In genomic region chr12:71636704-71637115, GRCh38 we compare ENCODE assay signal across 8 cellular contexts. TPM values are rescaled to one million over a fixed set of nuclear protein-coding genes. Genes with fewer than 3 reads are reported as not detected.
A peak's percentile ranks its signal among the peaks of the same experiment; 100 is the strongest.
DNase-seq lines count a peak whose midpoint lies in the region; ATAC-seq and TF ChIP-seq lines count a peak whose summit lies in the region.

No MANE protein-coding gene starts in this region.

- H4K20me1 ChIP-seq in MM.1S (ENCODE audit: insufficient read depth, low read length): no peaks in the 10 kb centered on the region; the same call in 1 of the 2 replicates

- no peak overlapping the region for H3K9ac ChIP-seq in MM.1S (ENCODE audit: low read length)
- no peak overlapping the region for H3K9ac ChIP-seq in colonic mucosa (ENCODE audit: low read depth in 2 of 2, low read length in 2 of 2)

- H3K27me3 ChIP-seq in MM.1S (replicated peaks; ENCODE audit: insufficient read depth, low read length): no peaks in the 10 kb centered on the region
- H3K27me3 ChIP-seq in colonic mucosa: no peaks in the 10 kb centered on the region

- peaks cover 14% of the 10 kb centered on the region; the same call in 1 of the 2 replicates for H3K79me2 ChIP-seq in MM.1S (ENCODE audit: low read length)

- WGBS in lower leg skin, 2 donors: 25 to 35% methylated on average over 3 of the region's 3 CpGs

- TF ChIP-seq CTCF in MM.1S (IDR thresholded peaks at IDR 0.05; ENCODE audit: low read length) (peak; percentile 74), colonic mucosa (IDR thresholded peaks at IDR 0.05) (peak; percentile 55), lower leg skin (IDR thresholded peaks at IDR 0.05) (no peak)

- no peaks in the 10 kb centered on the region for H3K9me2 ChIP-seq in MM.1S (replicated peaks; ENCODE audit: insufficient read depth, low read length)

- no peak overlapping the region for H3K27ac ChIP-seq in MM.1S (ENCODE audit: low read length)
- H3K27ac ChIP-seq in colonic mucosa: no peak overlapping the region

- H3K4me3 ChIP-seq in MM.1S (ENCODE audit: low read length) (no peak overlapping the region), colonic mucosa (no peak overlapping the region), lower leg skin (ENCODE audit: low read depth, poor library complexity, severe bottlenecking) (no peak overlapping the region)

- no peak overlapping the region for H3K4me2 ChIP-seq in MM.1S (ENCODE audit: low read depth, low read length)

- no peak overlapping the region for H2AFZ ChIP-seq in MM.1S (ENCODE audit: low read length)

- H3F3A ChIP-seq in MM.1S (ENCODE audit: insufficient read depth, low read length): peaks cover 3% of the 10 kb centered on the region; the same call in 1 of the 2 replicates

- peak; percentile 2 for DNase-seq in DMS 273 treated with DMSO at 0.1 percent for 48 hours (lab: John Stamatoyannopoulos, UW)
- DNase-seq in MM.1S: peak; percentile 76
- peak; percentile 51 for DNase-seq in RPMI7951 (ENCODE audit: low read depth)
- DNase-seq in colonic mucosa: no peak
- DNase-seq in medulla oblongata (ENCODE audit: extremely low spot score): peak; percentile 83
- DNase-seq in lower leg skin (ENCODE audit: low spot score in 2 of 2): no peak

- H3K4me1 ChIP-seq in MM.1S (ENCODE audit: low read length) (no peaks in the 10 kb centered on the region), colonic mucosa (no peaks in the 10 kb centered on the region)

- H3K9me3 ChIP-seq in MM.1S (replicated peaks; ENCODE audit: insufficient read depth, low read length): no peaks in the 10 kb centered on the region
- H3K9me3 ChIP-seq in colonic mucosa: no peaks in the 10 kb centered on the region

- no peak for TF ChIP-seq POLR2A in lower leg skin (IDR thresholded peaks at IDR 0.05)

- peak; percentile 55 for ATAC-seq in GM19397 (IDR thresholded peaks at IDR 0.05; ENCODE audit: unreplicated experiment)
- ATAC-seq in HG03571 (IDR thresholded peaks at IDR 0.05; ENCODE audit: unreplicated experiment): no peak

- H3K36me3 ChIP-seq in MM.1S (replicated peaks; ENCODE audit: insufficient read depth, low read length) (peaks cover 25% of the 10 kb centered on the region), colonic mucosa (peaks cover 19% of the 10 kb centered on the region)

- intact Hi-C loops in colonic mucosa (cut with DNase I) (loop anchor here (10.0 kb wide), 1 partner anchor 222 kb away; no protein-coding TSS in a partner anchor), lower leg skin (cut with DNase I; ENCODE audit: low total_unique reads) (loop anchor here (10.0 kb wide), 1 partner anchor 212 kb away; no protein-coding TSS in a partner anchor)

RNA-seq across cellular contexts. Expression of gene ZFC3H1, which starts 26.9 kb away (rescaled TPM):
- 7.7 and 12.0 TPM in 2 replicates for total RNA-seq in RPMI7951 (2014; rRNA removed; shearing (Covaris generic))
- total RNA-seq in colonic mucosa: 10 to 100 TPM; 37.8 to 38.8 TPM
- total RNA-seq in lower leg skin: 10 to 100 TPM; 47.1 to 80.1 (median 52.6) TPM

RNA-seq across cellular contexts. Expression of gene THAP2, which starts 27.4 kb away (rescaled TPM):
- 5.1 and 7.1 TPM in 2 replicates for total RNA-seq in RPMI7951 (2014; rRNA removed; shearing (Covaris generic))
- total RNA-seq in colonic mucosa (1 to 10 TPM; 3.8 to 6.0 TPM), lower leg skin (1 to 10 TPM; 2.6 to 3.2 (median 3.0) TPM)

RNA-seq across cellular contexts. Expression of gene TMEM19, which starts 49.2 kb away (rescaled TPM):
- total RNA-seq in RPMI7951 (2014; rRNA removed; shearing (Covaris generic)): 40.2 and 49.7 TPM in 2 replicates
- total RNA-seq in colonic mucosa (10 to 100 TPM; 37.7 to 39.2 TPM), lower leg skin (10 to 100 TPM; 20.4 to 47.6 (median 38.6) TPM)

Comparison
In these comparisons a context has a peak if more than half of its experiments do, and no peak if none do; other contexts are left out.
1. DNase-seq: peak in DMS 273 treated with DMSO at 0.1 percent for 48 hours (single experiment), MM.1S (single experiment), RPMI7951 (single experiment) and medulla oblongata (single experiment); none in colonic mucosa (single experiment) and lower leg skin (0 of 2).
2. CTCF ChIP-seq: peak in MM.1S (single experiment) and colonic mucosa (single experiment); none in lower leg skin (0 of 3).